Comparison of ENCODE assay signal across 28 cellular contexts in the genomic region with DNA sequence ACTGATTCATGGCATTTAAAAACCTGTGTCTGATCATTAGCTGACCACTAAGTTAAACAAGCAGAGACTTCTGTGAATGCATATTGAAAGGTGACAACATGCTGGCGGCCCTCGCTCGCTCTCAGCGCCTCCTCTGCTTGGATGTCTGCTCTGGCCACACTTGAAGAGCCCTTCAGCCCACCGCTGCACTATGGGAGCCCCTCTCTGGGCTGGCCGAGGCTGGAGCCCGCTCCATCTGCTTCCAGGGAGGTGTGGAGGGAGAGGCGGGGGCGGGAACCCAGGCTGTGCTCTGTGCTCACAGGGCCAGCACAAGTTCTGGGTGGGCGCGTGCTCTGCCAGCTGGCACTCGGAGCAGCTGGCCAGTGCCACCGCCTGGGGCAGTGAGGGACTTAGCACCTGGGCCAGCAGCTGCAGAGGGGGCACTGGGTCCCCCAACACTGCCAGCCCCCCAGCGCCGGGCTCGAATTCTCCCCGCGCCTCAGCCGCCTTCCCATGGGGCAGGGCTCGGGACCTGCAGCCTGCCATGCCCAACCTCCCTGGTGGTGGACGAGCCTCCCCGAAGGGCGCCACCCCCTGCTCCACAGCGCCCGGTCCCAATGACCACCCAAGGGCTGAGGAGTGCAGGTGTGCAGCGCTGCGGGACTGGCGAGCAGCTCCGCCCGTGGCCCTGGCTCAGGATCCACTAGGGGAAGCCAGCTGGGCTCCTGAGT.
"Had no signal": no experiment of that assay in that cellular context is flagged by ENCODE, and none has a peak within 500 bp of the region (broad histone marks: within the 10 kb centered on the region; RNA-seq: fewer than 3 reads in every experiment).

No MANE protein-coding gene starts in this region.

- H3K27ac ChIP-seq: ascending aorta, breast epithelium, cardiac muscle cell, coronary artery, dorsolateral prefrontal cortex had no signal

- H3K4me1 ChIP-seq: ascending aorta, breast epithelium had no signal

- H3K4me3 ChIP-seq: ascending aorta, breast epithelium, cardiac muscle cell, coronary artery, dorsolateral prefrontal cortex had no signal

- DNase-seq: activated CD4-positive, alpha-beta memory T cell treated with anti-CD3 and anti-CD28 coated beads, Interleukin-2, amount 10 ng/mL, durations not matched to agents 7 days and 5 days; activated CD4-positive, alpha-beta T cell treated with anti-CD3 and anti-CD28 coated beads for 4 hours; activated CD4-positive, alpha-beta T cell treated with anti-CD3 and anti-CD28 coated beads, Interleukin-2, amount 10 ng/mL, durations not matched to agents 7 days and 5 days; activated CD4-positive, alpha-beta T cell treated with anti-CD3 and anti-CD28 coated beads, Interleukin-2, amount 50 U/mL, for 4 hours; activated CD4-positive, CD25-positive, alpha-beta regulatory T cell; activated CD4-positive, CD25-positive, alpha-beta regulatory T cell treated with anti-CD3 and anti-CD28 coated beads, Interleukin-2, amount 50 U/mL, for 72 hours; activated CD8-positive, alpha-beta memory T cell treated with anti-CD3 and anti-CD28 coated beads, Interleukin-2, amount 50 U/mL, for 48 hours; activated naive CD4-positive, alpha-beta T cell; activated naive CD4-positive, alpha-beta T cell treated with anti-CD3 and anti-CD28 coated beads, Interleukin-2, amount 10 ng/mL, durations not matched to agents 7 days and 5 days; activated naive CD8-positive, alpha-beta T cell treated with anti-CD3 and anti-CD28 coated beads, Interleukin-2, amount 10 ng/mL, durations not matched to agents 7 days and 5 days; activated T-cell treated with anti-CD3 and anti-CD28 coated beads for 4 hours; activated T-cell treated with anti-CD3 and anti-CD28 coated beads, Interleukin-2, amount 50 U/mL, for 24 hours; activated T-cell treated with anti-CD3 and anti-CD28 coated beads, Interleukin-2, amount 50 U/mL, for 72 hours; central memory CD4-positive, alpha-beta T cell; cerebellar nuclear complex; dorsolateral prefrontal cortex; effector memory CD4-positive, alpha-beta T cell; endodermal cell; foreskin fibroblast; T-helper 1 cell; T-helper 17 cell; T1000 had no signal

- H3K36me3 ChIP-seq: ascending aorta, cardiac muscle cell had no signal

- H3K27me3 ChIP-seq: ascending aorta, breast epithelium, cardiac muscle cell, dorsolateral prefrontal cortex had no signal

- ATAC-seq: activated naive CD4-positive, alpha-beta T cell treated with anti-CD3 and anti-CD28 coated beads, Interleukin-2, amount 50 U/mL, for 72 hours; activated T-cell treated with anti-CD3 and anti-CD28 coated beads, Interleukin-2, amount 50 U/mL, for 72 hours; esophagus mucosa; T-helper 17 cell had no signal

- H3K9me3 ChIP-seq: ascending aorta had no signal
